ENCODE assay signal across 8 cellular contexts in the genomic region with DNA sequence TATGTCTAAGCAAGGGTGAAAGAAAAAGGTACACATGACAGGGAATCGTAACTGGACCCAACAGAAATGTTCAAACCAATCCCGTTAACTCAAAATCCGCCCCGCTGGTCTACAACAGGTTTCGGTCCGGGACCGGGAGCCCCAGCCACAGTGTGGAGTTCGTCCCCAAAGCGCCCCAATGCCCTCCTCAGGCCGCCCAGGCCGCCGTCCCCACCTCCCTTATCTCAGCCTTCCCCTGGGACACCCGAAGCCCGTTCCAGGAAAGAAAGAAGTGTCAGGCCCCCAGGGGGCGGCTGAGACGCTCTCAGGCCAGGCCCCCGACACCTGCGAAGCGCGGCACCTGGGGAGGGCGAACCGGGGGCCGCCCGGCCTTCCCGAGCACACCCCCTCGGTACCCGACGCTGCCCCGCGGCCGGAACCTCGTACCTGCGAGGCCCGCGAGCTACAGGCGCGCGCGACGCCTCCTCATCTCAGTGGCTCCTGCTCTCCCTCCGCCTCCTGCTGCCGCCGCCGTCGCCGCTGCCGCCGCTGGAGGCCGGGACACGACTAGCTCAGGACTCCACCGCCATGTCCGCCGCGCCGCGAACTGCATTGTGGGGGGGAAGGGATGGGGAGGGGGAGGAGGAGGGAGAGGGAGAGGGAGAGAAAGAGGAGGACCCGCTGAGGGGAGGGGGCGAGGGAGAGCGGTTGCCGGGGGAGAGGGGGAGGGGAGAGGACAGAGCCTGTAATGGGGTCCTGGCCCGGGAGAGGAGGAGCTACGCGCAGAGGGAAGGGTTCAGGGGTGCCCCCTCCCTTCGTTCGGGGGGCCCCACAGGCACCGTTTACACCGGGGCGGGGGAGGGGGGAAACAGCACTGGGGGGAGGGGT. TPM values are rescaled to one million over a fixed set of nuclear protein-coding genes. Genes with fewer than 3 reads are reported as not detected.
DNase-seq lines count a peak whose midpoint lies in the region; ATAC-seq and TF ChIP-seq lines count a peak whose summit lies in the region.

A gene with protein sequence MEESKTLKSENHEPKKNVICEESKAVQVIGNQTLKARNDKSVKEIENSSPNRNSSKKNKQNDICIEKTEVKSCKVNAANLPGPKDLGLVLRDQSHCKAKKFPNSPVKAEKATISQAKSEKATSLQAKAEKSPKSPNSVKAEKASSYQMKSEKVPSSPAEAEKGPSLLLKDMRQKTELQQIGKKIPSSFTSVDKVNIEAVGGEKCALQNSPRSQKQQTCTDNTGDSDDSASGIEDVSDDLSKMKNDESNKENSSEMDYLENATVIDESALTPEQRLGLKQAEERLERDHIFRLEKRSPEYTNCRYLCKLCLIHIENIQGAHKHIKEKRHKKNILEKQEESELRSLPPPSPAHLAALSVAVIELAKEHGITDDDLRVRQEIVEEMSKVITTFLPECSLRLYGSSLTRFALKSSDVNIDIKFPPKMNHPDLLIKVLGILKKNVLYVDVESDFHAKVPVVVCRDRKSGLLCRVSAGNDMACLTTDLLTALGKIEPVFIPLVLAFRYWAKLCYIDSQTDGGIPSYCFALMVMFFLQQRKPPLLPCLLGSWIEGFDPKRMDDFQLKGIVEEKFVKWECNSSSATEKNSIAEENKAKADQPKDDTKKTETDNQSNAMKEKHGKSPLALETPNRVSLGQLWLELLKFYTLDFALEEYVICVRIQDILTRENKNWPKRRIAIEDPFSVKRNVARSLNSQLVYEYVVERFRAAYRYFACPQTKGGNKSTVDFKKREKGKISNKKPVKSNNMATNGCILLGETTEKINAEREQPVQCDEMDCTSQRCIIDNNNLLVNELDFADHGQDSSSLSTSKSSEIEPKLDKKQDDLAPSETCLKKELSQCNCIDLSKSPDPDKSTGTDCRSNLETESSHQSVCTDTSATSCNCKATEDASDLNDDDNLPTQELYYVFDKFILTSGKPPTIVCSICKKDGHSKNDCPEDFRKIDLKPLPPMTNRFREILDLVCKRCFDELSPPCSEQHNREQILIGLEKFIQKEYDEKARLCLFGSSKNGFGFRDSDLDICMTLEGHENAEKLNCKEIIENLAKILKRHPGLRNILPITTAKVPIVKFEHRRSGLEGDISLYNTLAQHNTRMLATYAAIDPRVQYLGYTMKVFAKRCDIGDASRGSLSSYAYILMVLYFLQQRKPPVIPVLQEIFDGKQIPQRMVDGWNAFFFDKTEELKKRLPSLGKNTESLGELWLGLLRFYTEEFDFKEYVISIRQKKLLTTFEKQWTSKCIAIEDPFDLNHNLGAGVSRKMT (N-terminal part only) (minus strand): TSS at position 588 of the 867 bp plus-strand sequence. CDS start 26,812 bp downstream, outside the sequence.

- H3K27me3 ChIP-seq in left lung: no peaks in the 10 kb centered on the region

- H3K36me3 Mint-ChIP-seq in activated CD4-positive, alpha-beta T cell treated with anti-CD3 and anti-CD28 coated beads, Interleukin-2, amount 10 ng/mL, durations not matched to agents 24 days and 14 days (ENCODE audit: low read depth): peaks cover 6% of the 10 kb centered on the region

- no peaks in the 10 kb centered on the region for H3K9me3 Mint-ChIP-seq in activated CD4-positive, alpha-beta T cell treated with anti-CD3 and anti-CD28 coated beads, Interleukin-2, amount 10 ng/mL, durations not matched to agents 24 days and 14 days

- ATAC-seq in GM18519 (IDR thresholded peaks at IDR 0.05; ENCODE audit: low FRiP score, unreplicated experiment) (peak; percentile 24), HG03139 (IDR thresholded peaks at IDR 0.05; ENCODE audit: unreplicated experiment) (peak; percentile 52), left lung (peak; percentile 83)

- no peaks in the 10 kb centered on the region for H3K9me3 ChIP-seq in left lung

- peak; percentile 50 for DNase-seq in A172 (ENCODE audit: low spot score)
- peak; percentile 58 for DNase-seq in NCI-H460 (ENCODE audit: extremely low read depth, low read depth)
- DNase-seq in activated CD4-positive, alpha-beta T cell treated with anti-CD3 and anti-CD28 coated beads, Interleukin-2, amount 10 ng/mL, durations not matched to agents 24 days and 14 days: peak; percentile 93
- DNase-seq in dermis blood vessel endothelial cell: peak; percentile 81
- DNase-seq in left lung: peak; percentile 80 to 95
- peak; percentile 75 to 76 for DNase-seq in stimulated activated CD4-positive, alpha-beta T cell treated with anti-CD3 and anti-CD28 coated beads, Interleukin-2, amount 100 ng/mL, for 24 hours

- peaks cover 2% of the 10 kb centered on the region for H3K27me3 Mint-ChIP-seq in activated CD4-positive, alpha-beta T cell treated with anti-CD3 and anti-CD28 coated beads, Interleukin-2, amount 10 ng/mL, durations not matched to agents 24 days and 14 days

- peak within 1 kb of the TSS; percentile 91 for H3K27ac Mint-ChIP-seq in activated CD4-positive, alpha-beta T cell treated with anti-CD3 and anti-CD28 coated beads, Interleukin-2, amount 10 ng/mL, durations not matched to agents 24 days and 14 days

- H3K4me1 Mint-ChIP-seq in activated CD4-positive, alpha-beta T cell treated with anti-CD3 and anti-CD28 coated beads, Interleukin-2, amount 10 ng/mL, durations not matched to agents 24 days and 14 days: peaks cover 23% of the 10 kb centered on the region

- intact Hi-C loops in activated CD4-positive, alpha-beta T cell treated with anti-CD3 and anti-CD28 coated beads, Interleukin-2, amount 10 ng/mL, durations not matched to agents 24 days and 14 days (cut with micrococcal nuclease): loop anchor here (1.0 to 10.0 kb wide), 7 partner anchors 29 to 186 kb away; partner anchors contain the start of genes CC2D1B, GPX7, ORC1 and PRPF38A
- intact Hi-C loops in left lung (cut with DNase I): no loop called here

- H3K36me3 ChIP-seq in left lung: no peaks in the 10 kb centered on the region

- no peak within 1 kb of the TSS for H3K4me3 Mint-ChIP-seq in activated CD4-positive, alpha-beta T cell treated with anti-CD3 and anti-CD28 coated beads, Interleukin-2, amount 10 ng/mL, durations not matched to agents 24 days and 14 days

- H3K4me1 ChIP-seq in left lung: peaks cover 5 to 33% of the 10 kb centered on the region in 2 donors

- H3K27ac ChIP-seq in left lung: peak within 1 kb of the TSS; percentile 84 to 93

- no peak for TF ChIP-seq CTCF in left lung (IDR thresholded peaks at IDR 0.05)

- H3K4me3 ChIP-seq in left lung: peak within 1 kb of the TSS; percentile 89 to 96

RNA-seq across cellular contexts. Expression of the gene that starts here (rescaled TPM):
- total RNA-seq in A172 (2014; rRNA removed; shearing (Covaris generic)): 24.6 and 36.6 TPM in 2 replicates
- 27.5 and 29.4 TPM in 2 replicates for total RNA-seq in NCI-H460 (2014; rRNA removed; shearing (Covaris generic))
- polyA plus RNA-seq in NCI-H460 (2014; cell fraction: nucleus; rRNA removed): 23.9 and 32.4 TPM in 2 replicates
- total RNA-seq in activated CD4-positive, alpha-beta T cell treated with anti-CD3 and anti-CD28 coated beads, Interleukin-2, amount 10 ng/mL, durations not matched to agents 24 days and 14 days: 57.6 and 61.2 TPM in 2 replicates
- 24.8 and 28.3 TPM in 2 replicates for total RNA-seq in dermis blood vessel endothelial cell
- total RNA-seq in left lung: 10 to 100 TPM; 37.5 to 40.1 TPM

Comparison
In these comparisons a context has a peak if more than half of its experiments do, and no peak if none do; other contexts are left out.
1. Peak in every context shown above with its lines: DNase-seq, ATAC-seq, H3K4me3 ChIP-seq and H3K27ac ChIP-seq.
2. ATAC-seq: peak in every context shown above with its lines; median percentile 83 in left lung; 52 in HG03139; 24 in GM18519.